Comparison of ENCODE assay signal across 1 cellular context in the genomic region with DNA sequence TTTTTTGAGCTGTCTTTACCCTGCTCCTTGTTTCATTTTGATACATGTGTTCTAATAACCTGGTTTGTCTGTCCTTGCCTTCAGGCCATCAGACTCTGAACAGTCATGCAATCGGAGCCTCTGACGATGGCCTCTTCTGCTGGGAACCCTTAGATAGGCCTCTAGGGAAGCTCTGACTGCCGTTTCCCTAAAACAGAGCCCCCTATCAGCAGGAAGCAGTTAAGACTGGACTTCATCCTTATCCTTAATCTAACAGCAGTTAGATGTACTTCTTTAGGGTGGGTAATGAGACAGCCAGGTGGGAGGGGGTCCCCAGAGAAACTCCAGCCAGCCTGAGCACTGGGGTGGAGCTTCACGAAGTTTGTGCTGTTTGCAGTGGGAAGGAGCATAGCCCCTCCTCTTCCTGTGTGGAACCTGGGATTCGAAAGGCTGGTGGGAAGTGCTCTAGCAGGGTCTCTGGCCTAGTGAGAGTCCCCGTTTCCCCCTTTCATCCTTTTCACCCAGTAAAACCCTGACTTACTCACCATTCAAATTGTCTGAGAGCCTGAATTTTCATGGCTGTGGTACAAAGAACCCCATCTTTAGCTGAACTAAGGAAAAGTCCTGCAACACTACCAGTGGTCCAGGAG.
TF ChIP-seq lines count a peak whose summit lies in the region.

No MANE protein-coding gene starts in this region.

TF ChIP-seq in GM23338, 12 proteins besides CTCF, POLR2A, EP300 and RAD21 (continued from another document):
- no peak for TF ChIP-seq ZNF462 (CRISPR knock-in tag; IDR thresholded peaks at IDR 0.05)
- no peak for TF ChIP-seq REST (IDR thresholded peaks at IDR 0.05; ENCODE audit: unreplicated experiment)
- no peak for TF ChIP-seq EZH2 (IDR thresholded peaks at IDR 0.05; ENCODE audit: low read depth, unreplicated experiment)
TF ChIP-seq in GM23338: peak in this region for 0.
